Comparison of ENCODE assay signal across 37 cellular contexts in the genomic region with DNA sequence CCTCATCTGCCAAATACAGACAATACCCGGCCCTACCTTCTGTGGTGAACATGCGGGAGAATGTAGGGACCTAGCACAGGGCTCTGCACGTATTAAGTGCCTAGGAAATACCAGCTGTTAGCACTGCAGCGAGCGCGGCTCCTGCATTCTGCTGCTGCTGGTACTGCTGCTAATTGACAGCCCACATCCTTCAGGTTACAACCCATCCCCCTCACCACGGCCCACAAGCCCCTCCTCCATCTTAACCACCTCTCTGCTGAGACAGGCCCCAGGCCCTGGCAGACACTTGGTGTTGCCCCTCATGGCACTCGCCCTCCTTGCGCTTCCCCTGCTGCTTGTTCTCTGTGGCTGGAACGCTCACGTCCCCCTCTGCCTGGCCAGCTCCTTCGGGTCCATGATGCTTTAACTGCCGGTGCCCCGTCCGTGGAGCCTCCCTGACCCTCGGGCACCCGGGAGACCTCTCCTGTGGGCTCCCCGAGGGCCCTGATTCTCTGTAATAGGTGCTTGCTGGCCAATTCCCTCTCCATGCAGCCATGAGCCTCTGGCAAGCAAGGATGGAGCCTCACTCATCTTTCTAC. TPM values are rescaled to one million over a fixed set of nuclear protein-coding genes. Genes with fewer than 3 reads are reported as not detected.
DNase-seq lines count a peak whose midpoint lies in the region; ATAC-seq and TF ChIP-seq lines count a peak whose summit lies in the region.
"Had no signal": no experiment of that assay in that cellular context is flagged by ENCODE, and none has a peak within 500 bp of the region (broad histone marks: within the 10 kb centered on the region; RNA-seq: fewer than 3 reads in every experiment).

No MANE protein-coding gene starts in this region.

- ATAC-seq in DND-41 (ENCODE audit: insufficient read depth, low read depth) (peak; percentile 91), WTC11 (peak; percentile 98), GM19023 (IDR thresholded peaks at IDR 0.05; ENCODE audit: unreplicated experiment) (no peak), aorta (ENCODE audit: low FRiP score) (no peak)
- ATAC-seq: activated CD4-positive, alpha-beta T cell treated with anti-CD3 and anti-CD28 coated beads for 36 hours; activated CD8-positive, alpha-beta T cell treated with anti-CD3 and anti-CD28 coated beads, Interleukin-2, amount 10 ng/mL, durations not matched to agents 7 days and 5 days; activated T-helper 17 cell treated with anti-CD3 and anti-CD28 coated beads, Interleukin-2, amount 50 U/mL, for 72 hours; foreskin keratinocyte; GM12878; HCT116; heart right ventricle; left colon; pancreas had no signal

- DNase-seq in DND-41 = peak; percentile 61
- DNase-seq in NB4 (ENCODE audit: low read depth) = peak; percentile 80
- peak; percentile 60 for DNase-seq in WTC11 (ENCODE audit: low spot score)
- no peak for DNase-seq in mesenchymal stem cell
- DNase-seq in aorta = no peak
- DNase-seq in activated T-helper 1 cell treated with anti-CD3 and anti-CD28 coated beads, Interleukin-12 subunit alpha, Interleukin-12 subunit beta, Interleukin-2, Interleukin-4 antibody, amounts not matched to agents 30 ng/mL and 10 ng/mL and 1 ng/mL, durations not matched to agents 14 hours and 24 hours and 36 hours (ENCODE audit: low spot score) = no peak
- no peak for DNase-seq in NCI-H2107 treated with DMSO at 0.1 percent for 48 hours (lab: John Stamatoyannopoulos, UW; ENCODE audit: unreplicated experiment)
- DNase-seq: activated CD4-positive, alpha-beta T cell treated with anti-CD3 and anti-CD28 coated beads for 36 hours; activated CD8-positive, alpha-beta T cell treated with anti-CD3 and anti-CD28 coated beads, Interleukin-2, amount 10 ng/mL, durations not matched to agents 7 days and 5 days; activated naive CD4-positive, alpha-beta T cell treated with anti-CD3 and anti-CD28 coated beads, Interleukin-2, amount 10 ng/mL, durations not matched to agents 7 days and 5 days; amniotic stem cell; brain microvascular endothelial cell; CD8-positive, alpha-beta memory T cell; cerebellar nuclear complex; dorsolateral prefrontal cortex; esophagus squamous epithelium; foreskin keratinocyte; heart right ventricle; left colon; mammary epithelial cell; NCI-H1092; NCI-H2029; NCI-H446; pancreas; RPMI8226; SJCRH30; small intestine; stimulated activated naive CD4-positive, alpha-beta T cell treated with Interleukin-2 at 50 U/mL for 16 hours; T-helper 9 cell; testis; uterus had no signal

- H4K91ac ChIP-seq in mesenchymal stem cell (ENCODE audit: low read length) = peak overlapping the region; percentile 67

- H3K27me3 ChIP-seq in DND-41 (ENCODE audit: insufficient read depth, low read length, poor library complexity) (peaks cover 5% of the 10 kb centered on the region), mesenchymal stem cell (ENCODE audit: control insufficient read depth in 1 of 2, insufficient read depth in 1 of 2, low read length in 2 of 2) (peaks cover 0 to 2% of the 10 kb centered on the region in 2 experiments), aorta (ENCODE audit: control insufficient read depth in 1 of 2, insufficient read depth in 2 of 2, low read length in 1 of 2) (no peaks in the 10 kb centered on the region)
- H3K27me3 ChIP-seq: brain microvascular endothelial cell, pancreas, testis, uterus had no signal

- no peaks in the 10 kb centered on the region for H3K36me3 Mint-ChIP-seq in WTC11
- no peaks in the 10 kb centered on the region for H3K36me3 Mint-ChIP-seq in activated T-helper 1 cell treated with anti-CD3 and anti-CD28 coated beads, Interleukin-12 subunit alpha, Interleukin-12 subunit beta, Interleukin-2, Interleukin-4 antibody, amounts not matched to agents 30 ng/mL and 10 ng/mL and 1 ng/mL, durations not matched to agents 14 hours and 24 hours and 36 hours (ENCODE audit: low read depth)
- H3K36me3 Mint-ChIP-seq: activated naive CD4-positive, alpha-beta T cell treated with anti-CD3 and anti-CD28 coated beads, Interleukin-2, amount 10 ng/mL, durations not matched to agents 7 days and 5 days; CD8-positive, alpha-beta memory T cell had no signal

- H3K9me3 ChIP-seq in DND-41 (ENCODE audit: insufficient read depth, low read length, severe bottlenecking) (no peaks in the 10 kb centered on the region), mesenchymal stem cell (ENCODE audit: control insufficient read depth, low read length) (no peaks in the 10 kb centered on the region), aorta (ENCODE audit: control insufficient read depth, low read length) (no peaks in the 10 kb centered on the region)
- H3K9me3 ChIP-seq: esophagus squamous epithelium, heart right ventricle, pancreas, SJCRH30, testis, uterus had no signal

- H3K4ac ChIP-seq in mesenchymal stem cell (ENCODE audit: low read depth in 1 of 2, low read length in 2 of 2) = peak overlapping the region in 1 of 2 experiments; percentile 60

- H4K20me1 ChIP-seq in DND-41 (ENCODE audit: insufficient read depth, low read length) = no peaks in the 10 kb centered on the region

- 81% methylated on average over 18 of the region's 18 CpGs for WGBS in mesenchymal stem cell
- 86 to 88% methylated on average over 18 of the region's 18 CpGs for WGBS in aorta, 2 donors

- peaks cover 7% of the 10 kb centered on the region for H3K4me1 Mint-ChIP-seq in WTC11
- H3K4me1 Mint-ChIP-seq in activated T-helper 1 cell treated with anti-CD3 and anti-CD28 coated beads, Interleukin-12 subunit alpha, Interleukin-12 subunit beta, Interleukin-2, Interleukin-4 antibody, amounts not matched to agents 30 ng/mL and 10 ng/mL and 1 ng/mL, durations not matched to agents 14 hours and 24 hours and 36 hours (ENCODE audit: low read depth) = no peaks in the 10 kb centered on the region
- H3K4me1 Mint-ChIP-seq: activated CD4-positive, alpha-beta T cell treated with anti-CD3 and anti-CD28 coated beads for 36 hours; activated naive CD4-positive, alpha-beta T cell treated with anti-CD3 and anti-CD28 coated beads, Interleukin-2, amount 10 ng/mL, durations not matched to agents 7 days and 5 days; activated T-helper 17 cell treated with anti-CD3 and anti-CD28 coated beads, Interleukin-2, amount 50 U/mL, for 72 hours had no signal

- CTCF ChIA-PET in WTC11 (lab: Charles Lee) = interaction anchor here (0.8 to 1.4 kb wide), 3 partner anchors 11 to 20 kb away, joined by 3 to 12 read pairs (median 3); no protein-coding TSS in a partner anchor

- POLR2A ChIA-PET in WTC11 (lab: Charles Lee) = no interaction called here

- H3K9me3 Mint-ChIP-seq in WTC11 = no peaks in the 10 kb centered on the region
- H3K9me3 Mint-ChIP-seq in activated T-helper 1 cell treated with anti-CD3 and anti-CD28 coated beads, Interleukin-12 subunit alpha, Interleukin-12 subunit beta, Interleukin-2, Interleukin-4 antibody, amounts not matched to agents 30 ng/mL and 10 ng/mL and 1 ng/mL, durations not matched to agents 14 hours and 24 hours and 36 hours = no peaks in the 10 kb centered on the region
- H3K9me3 Mint-ChIP-seq: activated naive CD4-positive, alpha-beta T cell treated with anti-CD3 and anti-CD28 coated beads, Interleukin-2, amount 10 ng/mL, durations not matched to agents 7 days and 5 days; activated T-helper 17 cell treated with anti-CD3 and anti-CD28 coated beads, Interleukin-2, amount 50 U/mL, for 72 hours; CD8-positive, alpha-beta memory T cell; nephron had no signal

- H3K4me3 ChIP-seq in DND-41 (ENCODE audit: low read depth in 1 of 2, low read length in 2 of 2) = no peak overlapping the region
- H3K4me3 ChIP-seq in NB4 (ENCODE audit: low read depth, low read length) = no peak overlapping the region
- no peak overlapping the region for H3K4me3 ChIP-seq in mesenchymal stem cell (ENCODE audit: insufficient read depth in 1 of 2, low read depth in 1 of 2, low read length in 2 of 2)
- no peak overlapping the region for H3K4me3 ChIP-seq in aorta (ENCODE audit: low read length in 2 of 2)
- H3K4me3 ChIP-seq: dorsolateral prefrontal cortex, esophagus squamous epithelium, GM12878, heart right ventricle, pancreas, SJCRH30, testis, uterus had no signal

- H3K4me1 ChIP-seq in DND-41 (ENCODE audit: insufficient read depth, low read length) = peaks cover 13% of the 10 kb centered on the region
- H3K4me1 ChIP-seq in mesenchymal stem cell (ENCODE audit: control insufficient read depth, insufficient read depth, low read depth, low read length) = peaks cover 3% of the 10 kb centered on the region
- no peaks in the 10 kb centered on the region for H3K4me1 ChIP-seq in aorta (ENCODE audit: control insufficient read depth in 1 of 2, insufficient read depth in 2 of 2, low read length in 2 of 2)
- H3K4me1 ChIP-seq: testis, uterus had no signal

- H4K8ac ChIP-seq in mesenchymal stem cell (ENCODE audit: low read length) = no peak overlapping the region

- H3K27ac ChIP-seq in DND-41 (ENCODE audit: low read length) (no peak overlapping the region), mesenchymal stem cell (ENCODE audit: low read length, poor library complexity, severe bottlenecking) (no peak overlapping the region), aorta (ENCODE audit: low read depth in 1 of 2, low read length in 2 of 2) (no peak overlapping the region)
- H3K27ac ChIP-seq: brain microvascular endothelial cell, dorsolateral prefrontal cortex, esophagus squamous epithelium, foreskin keratinocyte, heart right ventricle, pancreas, SJCRH30, testis, uterus had no signal

- no peaks in the 10 kb centered on the region for H3K27me3 Mint-ChIP-seq in WTC11 (ENCODE audit: low read depth)
- H3K27me3 Mint-ChIP-seq in activated T-helper 1 cell treated with anti-CD3 and anti-CD28 coated beads, Interleukin-12 subunit alpha, Interleukin-12 subunit beta, Interleukin-2, Interleukin-4 antibody, amounts not matched to agents 30 ng/mL and 10 ng/mL and 1 ng/mL, durations not matched to agents 14 hours and 24 hours and 36 hours (ENCODE audit: insufficient read depth) = peaks cover 6% of the 10 kb centered on the region

- H3K18ac ChIP-seq in mesenchymal stem cell (ENCODE audit: low read depth in 1 of 2, low read length in 2 of 2) = peak overlapping the region; percentile 7 to 54

- H3K9ac ChIP-seq in DND-41 (ENCODE audit: low read depth, low read length) (no peak overlapping the region), mesenchymal stem cell (ENCODE audit: low read length) (no peak overlapping the region)

- H3K79me2 ChIP-seq in DND-41 (ENCODE audit: insufficient read depth, low read length) = no peaks in the 10 kb centered on the region

- H3K14ac ChIP-seq in mesenchymal stem cell (ENCODE audit: low read length in 2 of 2) = peak overlapping the region in 1 of 2 experiments; percentile 4

- H3K23ac ChIP-seq in mesenchymal stem cell (ENCODE audit: low read length in 2 of 2) = no peak overlapping the region

- no peak overlapping the region for H2BK5ac ChIP-seq in mesenchymal stem cell (ENCODE audit: low read depth, low read length, poor library complexity, severe bottlenecking)

- no peak overlapping the region for H2BK120ac ChIP-seq in mesenchymal stem cell (ENCODE audit: low read depth, low read length)

- no peak overlapping the region for H3K4me3 Mint-ChIP-seq in WTC11
- H3K4me3 Mint-ChIP-seq in activated T-helper 1 cell treated with anti-CD3 and anti-CD28 coated beads, Interleukin-12 subunit alpha, Interleukin-12 subunit beta, Interleukin-2, Interleukin-4 antibody, amounts not matched to agents 30 ng/mL and 10 ng/mL and 1 ng/mL, durations not matched to agents 14 hours and 24 hours and 36 hours = no peak overlapping the region
- H3K4me3 Mint-ChIP-seq: activated CD4-positive, alpha-beta T cell treated with anti-CD3 and anti-CD28 coated beads for 36 hours; activated CD8-positive, alpha-beta T cell treated with anti-CD3 and anti-CD28 coated beads, Interleukin-2, amount 10 ng/mL, durations not matched to agents 7 days and 5 days; activated naive CD4-positive, alpha-beta T cell treated with anti-CD3 and anti-CD28 coated beads, Interleukin-2, amount 10 ng/mL, durations not matched to agents 7 days and 5 days; activated T-helper 17 cell treated with anti-CD3 and anti-CD28 coated beads, Interleukin-2, amount 50 U/mL, for 72 hours; CD8-positive, alpha-beta memory T cell; nephron had no signal

- TF ChIP-seq POLR2A in NB4 (IDR thresholded peaks at IDR 0.05; ENCODE audit: extremely low read depth, insufficient read length) = no peak

- no peak overlapping the region for H2AK5ac ChIP-seq in mesenchymal stem cell (ENCODE audit: low read length, severe bottlenecking)

- H2BK12ac ChIP-seq in mesenchymal stem cell (ENCODE audit: low read length in 2 of 2) = peak overlapping the region in 1 of 2 experiments; percentile 63

- H3K79me1 ChIP-seq in mesenchymal stem cell (replicated peaks; ENCODE audit: low read length, poor library complexity, severe bottlenecking) = no peaks in the 10 kb centered on the region

- peak overlapping the region; percentile 15 for H2BK15ac ChIP-seq in mesenchymal stem cell (ENCODE audit: low read depth, poor library complexity, severe bottlenecking)

- intact Hi-C loops in aorta (cut with DNase I) = no loop called here
- intact Hi-C loops in activated T-helper 1 cell treated with anti-CD3 and anti-CD28 coated beads, Interleukin-12 subunit alpha, Interleukin-12 subunit beta, Interleukin-2, Interleukin-4 antibody, amounts not matched to agents 30 ng/mL and 10 ng/mL and 1 ng/mL, durations not matched to agents 14 hours and 24 hours and 36 hours (cut with micrococcal nuclease) = no loop called here

- no peak overlapping the region for H2AFZ ChIP-seq in DND-41 (ENCODE audit: low read depth, low read length)
- H2AFZ ChIP-seq in mesenchymal stem cell (ENCODE audit: low read depth, low read length) = no peak overlapping the region

- H3K36me3 ChIP-seq in DND-41 (ENCODE audit: insufficient read depth, low read length) = no peaks in the 10 kb centered on the region
- H3K36me3 ChIP-seq in mesenchymal stem cell (ENCODE audit: control insufficient read depth in 1 of 2, insufficient read depth in 2 of 2, low read depth in 1 of 2, low read length in 2 of 2) = no peaks in the 10 kb centered on the region
- no peaks in the 10 kb centered on the region for H3K36me3 ChIP-seq in aorta (ENCODE audit: control insufficient read depth in 1 of 2, insufficient read depth in 2 of 2, low read length in 1 of 2)
- H3K36me3 ChIP-seq: brain microvascular endothelial cell, esophagus squamous epithelium, heart right ventricle, pancreas, SJCRH30, uterus had no signal

- no peak overlapping the region for H3K27ac Mint-ChIP-seq in WTC11
- H3K27ac Mint-ChIP-seq in activated T-helper 1 cell treated with anti-CD3 and anti-CD28 coated beads, Interleukin-12 subunit alpha, Interleukin-12 subunit beta, Interleukin-2, Interleukin-4 antibody, amounts not matched to agents 30 ng/mL and 10 ng/mL and 1 ng/mL, durations not matched to agents 14 hours and 24 hours and 36 hours = no peak overlapping the region
- H3K27ac Mint-ChIP-seq: activated CD4-positive, alpha-beta T cell treated with anti-CD3 and anti-CD28 coated beads for 36 hours; activated CD8-positive, alpha-beta T cell treated with anti-CD3 and anti-CD28 coated beads, Interleukin-2, amount 10 ng/mL, durations not matched to agents 7 days and 5 days; activated naive CD4-positive, alpha-beta T cell treated with anti-CD3 and anti-CD28 coated beads, Interleukin-2, amount 10 ng/mL, durations not matched to agents 7 days and 5 days; activated T-helper 17 cell treated with anti-CD3 and anti-CD28 coated beads, Interleukin-2, amount 50 U/mL, for 72 hours; CD8-positive, alpha-beta memory T cell; nephron had no signal

- no peak overlapping the region for H3K4me2 ChIP-seq in DND-41 (ENCODE audit: insufficient read depth, low read length)
- no peak overlapping the region for H3K4me2 ChIP-seq in mesenchymal stem cell (ENCODE audit: low read length, poor library complexity, severe bottlenecking)

- TF ChIP-seq CTCF in DND-41 (IDR thresholded peaks at IDR 0.05; ENCODE audit: borderline replicate concordance, extremely low read depth, low read length, poor library complexity, severe bottlenecking) = no peak
- TF ChIP-seq CTCF in NB4 (IDR thresholded peaks at IDR 0.05; ENCODE audit: low read depth, low read length) = no peak
- TF ChIP-seq CTCF in WTC11 (IDR thresholded peaks at IDR 0.05) = no peak

RNA-seq across cellular contexts. Expression of a gene that starts 53.3 kb away (rescaled TPM):
- total RNA-seq in WTC11 (2021) (0.07 to 0.35 TPM (median 0.21 TPM) in 3 replicates), aorta (10 to 100 TPM; 15.5 to 29.9 TPM)
- polyA plus RNA-seq in mesenchymal stem cell (2013, experiment 1 of 2) = 4.6 TPM
- polyA plus RNA-seq in mesenchymal stem cell (2013, experiment 2 of 2) = 4.5 TPM
- 1 to 10 TPM; 3.9 to 6.7 TPM for polyA plus RNA-seq in aorta
- not detected in 2 replicates for total RNA-seq in activated T-helper 1 cell treated with anti-CD3 and anti-CD28 coated beads, Interleukin-12 subunit alpha, Interleukin-12 subunit beta, Interleukin-2, Interleukin-4 antibody, amounts not matched to agents 30 ng/mL and 10 ng/mL and 1 ng/mL, durations not matched to agents 14 hours and 24 hours and 36 hours
- total RNA-seq: A673; activated CD4-positive, alpha-beta T cell treated with anti-CD3 and anti-CD28 coated beads for 36 hours; activated CD8-positive, alpha-beta T cell treated with anti-CD3 and anti-CD28 coated beads, Interleukin-2, amount 10 ng/mL, durations not matched to agents 7 days and 5 days; activated T-helper 17 cell treated with anti-CD3 and anti-CD28 coated beads, Interleukin-2, amount 50 U/mL, for 72 hours; CD8-positive, alpha-beta memory T cell had no signal
- polyA plus RNA-seq: mammary epithelial cell had no signal

Comparison
In these comparisons a context has a peak if more than half of its experiments do, and no peak if none do; other contexts are left out.
1. ATAC-seq: peak in DND-41 (single experiment) and WTC11 (single experiment); none in GM19023 (single experiment) and aorta (single experiment).
2. DNase-seq: peak in DND-41 (single experiment), NB4 (single experiment) and WTC11 (single experiment); none in mesenchymal stem cell (single experiment), aorta (0 of 2), activated T-helper 1 cell treated with anti-CD3 and anti-CD28 coated beads, Interleukin-12 subunit alpha, Interleukin-12 subunit beta, Interleukin-2, Interleukin-4 antibody, amounts not matched to agents 30 ng/mL and 10 ng/mL and 1 ng/mL, durations not matched to agents 14 hours and 24 hours and 36 hours (single experiment) and NCI-H2107 treated with DMSO at 0.1 percent for 48 hours (single experiment).
3. RNA of a gene that starts 53.3 kb away (total RNA-seq): 15.5 to 29.9 TPM in aorta; 0.07 to 0.35 TPM in WTC11 and not detected in activated T-helper 1 cell treated with anti-CD3 and anti-CD28 coated beads, Interleukin-12 subunit alpha, Interleukin-12 subunit beta, Interleukin-2, Interleukin-4 antibody, amounts not matched to agents 30 ng/mL and 10 ng/mL and 1 ng/mL, durations not matched to agents 14 hours and 24 hours and 36 hours; every median in the first group is over 10 times any median in the second.